21 cellular contexts compared by ENCODE assay signal in the genomic region with DNA sequence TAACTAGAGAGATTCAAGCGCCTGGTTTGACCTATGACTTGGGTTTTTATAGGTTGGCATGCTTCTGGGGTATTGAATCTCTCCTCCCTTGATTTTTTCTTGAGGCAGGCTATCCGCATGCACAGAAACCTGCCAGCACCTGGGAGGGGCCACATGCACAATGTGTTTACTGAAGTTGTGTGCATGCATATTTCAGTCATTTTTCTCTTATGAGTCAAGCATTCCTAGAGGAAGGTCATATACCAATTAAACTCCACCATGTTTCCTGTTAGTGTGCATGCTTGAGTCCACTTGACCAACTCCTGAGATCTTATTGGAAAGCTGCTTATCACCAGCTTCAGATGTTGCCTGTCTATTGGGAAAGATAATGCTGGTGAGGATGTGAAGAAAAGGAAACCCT.
DNase-seq lines count a peak whose midpoint lies in the region; ATAC-seq lines count a peak whose summit lies in the region.
"Had no signal": no experiment of that assay in that cellular context is flagged by ENCODE, and none has a peak within 500 bp of the region (broad histone marks: within the 10 kb centered on the region; RNA-seq: fewer than 3 reads in every experiment).

No MANE protein-coding gene starts in this region.

- DNase-seq in H4 (ENCODE audit: low spot score) (peak; percentile 65), SW480 (ENCODE audit: low spot score) (peak; percentile 14), glomerular visceral epithelial cell (ENCODE audit: extremely low spot score) (peak; percentile 3), renal cortical epithelial cell (ENCODE audit: low read depth) (peak; percentile 35), HuH-7 (ENCODE audit: low spot score) (no peak)
- DNase-seq in stimulated activated naive CD8-positive, alpha-beta T cell treated with anti-CD3 and anti-CD28 coated beads, Interleukin-15, amount 100 ng/mL, for 72 hours, result no peak
- DNase-seq: ACHN; C1 segment of cervical spinal cord; CD8-positive, alpha-beta memory T cell; DND-41; H7; HFFc6; Karpas-422; NCI-H1092 treated with DMSO at 0.1 percent for 48 hours; NCI-H146; NCI-H2029 treated with DMSO at 0.1 percent for 48 hours; NCI-H446 treated with DMSO at 0.1 percent for 48 hours; NK-92 treated with Interleukin-12 subunit alpha and Interleukin-12 subunit beta, amount 100 ng/mL, for 24 hours; RPMI8226 had no signal

- H3K9me3 Mint-ChIP-seq in stimulated activated naive CD8-positive, alpha-beta T cell treated with anti-CD3 and anti-CD28 coated beads, Interleukin-15, amount 100 ng/mL, for 72 hours, result peaks cover 5 to 22% of the 10 kb centered on the region in 2 donors

- H3K27me3 Mint-ChIP-seq in stimulated activated naive CD8-positive, alpha-beta T cell treated with anti-CD3 and anti-CD28 coated beads, Interleukin-15, amount 100 ng/mL, for 72 hours, result no peaks in the 10 kb centered on the region
- H3K27me3 Mint-ChIP-seq: CD8-positive, alpha-beta memory T cell; IgD-negative memory B cell had no signal

- ATAC-seq in stimulated activated naive CD8-positive, alpha-beta T cell treated with anti-CD3 and anti-CD28 coated beads, Interleukin-15, amount 100 ng/mL, for 72 hours, result no peak
- ATAC-seq in HG02623 (IDR thresholded peaks at IDR 0.05; ENCODE audit: unreplicated experiment), result no peak

- H3K4me3 Mint-ChIP-seq in stimulated activated naive CD8-positive, alpha-beta T cell treated with anti-CD3 and anti-CD28 coated beads, Interleukin-15, amount 100 ng/mL, for 72 hours, result no peak overlapping the region
- H3K4me3 Mint-ChIP-seq: CD8-positive, alpha-beta memory T cell; HFFc6; IgD-negative memory B cell had no signal

- H3K27ac Mint-ChIP-seq in stimulated activated naive CD8-positive, alpha-beta T cell treated with anti-CD3 and anti-CD28 coated beads, Interleukin-15, amount 100 ng/mL, for 72 hours, result no peak overlapping the region
- H3K27ac Mint-ChIP-seq: CD8-positive, alpha-beta memory T cell; HFFc6; IgD-negative memory B cell had no signal

- no peaks in the 10 kb centered on the region for H3K4me1 Mint-ChIP-seq in stimulated activated naive CD8-positive, alpha-beta T cell treated with anti-CD3 and anti-CD28 coated beads, Interleukin-15, amount 100 ng/mL, for 72 hours
- H3K4me1 Mint-ChIP-seq: CD8-positive, alpha-beta memory T cell; IgD-negative memory B cell had no signal

Comparison
In these comparisons a context has a peak if more than half of its experiments do, and no peak if none do; other contexts are left out.
1. DNase-seq: peak in H4 (single experiment), SW480 (single experiment), glomerular visceral epithelial cell (single experiment) and renal cortical epithelial cell (single experiment); none in stimulated activated naive CD8-positive, alpha-beta T cell treated with anti-CD3 and anti-CD28 coated beads, Interleukin-15, amount 100 ng/mL, for 72 hours (0 of 2) and HuH-7 (single experiment).